Comparison of ENCODE assay signal across 27 cellular contexts in the genomic region with DNA sequence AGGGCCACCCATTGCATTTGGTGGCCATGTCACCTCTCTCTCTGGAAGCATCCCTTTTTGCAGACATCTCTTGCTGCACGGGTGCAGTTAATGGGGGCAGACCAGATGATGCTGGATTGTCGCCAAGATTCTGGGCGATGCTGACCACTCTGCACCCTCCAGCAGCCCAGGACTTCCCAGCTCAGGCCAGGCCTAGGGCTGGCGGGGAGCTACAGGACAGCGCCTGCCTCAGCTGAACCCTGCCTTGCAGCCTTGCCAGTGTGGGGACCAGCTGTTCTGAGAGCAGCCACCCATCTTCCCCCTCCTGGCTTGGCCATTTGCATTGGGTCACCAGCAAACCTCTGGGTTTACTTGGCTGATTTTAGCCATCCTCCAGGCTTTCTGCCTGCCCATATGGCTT.
"Had no signal": no experiment of that assay in that cellular context is flagged by ENCODE, and none has a peak within 500 bp of the region (broad histone marks: within the 10 kb centered on the region; RNA-seq: fewer than 3 reads in every experiment).

No MANE protein-coding gene starts in this region.

- H3K36me3 ChIP-seq: esophagus squamous epithelium, left lung, neural progenitor cell, stomach, tibial artery, upper lobe of left lung, uterus had no signal

- H2AFZ ChIP-seq: neural progenitor cell had no signal

- H3K4me2 ChIP-seq: neural progenitor cell had no signal

- DNase-seq: cerebellar nuclear complex; cortex of kidney; effector memory CD8-positive, alpha-beta T cell; erythroblast; esophagus squamous epithelium; foreskin melanocyte; glutamatergic neuron; heart right ventricle; hippocampal formation; left cardiac atrium; left lung; mesendoderm; natural killer cell; nucleus accumbens; psoas muscle; right cardiac atrium; small intestine; stimulated activated CD4-positive, alpha-beta T cell treated with anti-CD3 and anti-CD28 coated beads, Interleukin-12 subunit alpha, Interleukin-12 subunit beta, amount 100 ng/mL, for 4 hours; stimulated activated CD4-positive, alpha-beta T cell treated with anti-CD3 and anti-CD28 coated beads, Interleukin-2, amount 100 ng/mL, for 24 hours; stimulated activated CD4-positive, alpha-beta T cell treated with anti-CD3 and anti-CD28 coated beads, Interleukin-4, amount 100 ng/mL, for 24 hours; stimulated activated naive CD4-positive, alpha-beta T cell treated with Interleukin-2 at 50 U/mL for 16 hours; stomach; testis; tibial artery; upper lobe of left lung; uterus had no signal

- H3K27me3 ChIP-seq: neural progenitor cell, testis, uterus had no signal

- H3K4me3 ChIP-seq: esophagus squamous epithelium, heart right ventricle, left lung, neural progenitor cell, psoas muscle, stomach, testis, tibial artery, upper lobe of left lung, uterus had no signal

- H3K4me1 ChIP-seq: psoas muscle had no signal

- H3K9ac ChIP-seq: neural progenitor cell had no signal

- H3K9me3 ChIP-seq: esophagus squamous epithelium, heart right ventricle, left lung, psoas muscle, stomach, testis, tibial artery, upper lobe of left lung, uterus had no signal

- H3K27ac ChIP-seq: esophagus squamous epithelium, heart right ventricle, left lung, neural progenitor cell, psoas muscle, stomach, testis, tibial artery, upper lobe of left lung, uterus had no signal
